26 cellular contexts compared by ENCODE assay signal in the genomic region with DNA sequence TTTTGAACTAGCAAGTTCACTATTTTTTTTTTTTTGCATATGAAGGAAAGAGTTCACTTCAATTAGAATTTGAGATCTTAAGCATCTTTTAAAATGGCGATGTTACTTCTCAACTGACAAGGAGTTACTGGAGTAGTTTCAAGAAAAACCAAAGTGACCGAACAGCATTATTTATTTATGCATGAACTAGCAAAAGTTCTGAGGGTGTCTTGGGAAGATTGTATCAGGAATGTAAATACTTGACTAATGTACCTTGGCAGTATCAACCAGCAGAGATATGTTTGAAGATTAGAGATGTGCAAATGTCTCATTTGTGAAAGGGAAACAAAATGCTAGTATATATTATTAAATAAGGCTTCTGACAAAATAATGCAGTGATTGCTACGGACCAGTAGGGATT.
"Had no signal": no experiment of that assay in that cellular context is flagged by ENCODE, and none has a peak within 500 bp of the region (broad histone marks: within the 10 kb centered on the region; RNA-seq: fewer than 3 reads in every experiment).

No MANE protein-coding gene starts in this region.

- H3K27ac ChIP-seq: ascending aorta, brain microvascular endothelial cell, coronary artery, dorsolateral prefrontal cortex, foreskin keratinocyte, gastrocnemius medialis, heart left ventricle had no signal

- H3K36me3 ChIP-seq: ascending aorta, brain microvascular endothelial cell, gastrocnemius medialis, heart left ventricle had no signal

- H3K27me3 ChIP-seq: ascending aorta, brain microvascular endothelial cell, dorsolateral prefrontal cortex, foreskin keratinocyte, gastrocnemius medialis, heart left ventricle had no signal

- H3K4me1 ChIP-seq: ascending aorta, foreskin keratinocyte, gastrocnemius medialis, heart left ventricle had no signal

- H3K9me3 ChIP-seq: ascending aorta, gastrocnemius medialis, heart left ventricle had no signal

- H3K4me3 ChIP-seq: ascending aorta, coronary artery, dorsolateral prefrontal cortex, gastrocnemius medialis, heart left ventricle had no signal

- DNase-seq: activated CD4-positive, alpha-beta memory T cell treated with anti-CD3 and anti-CD28 coated beads for 36 hours; activated CD4-positive, alpha-beta T cell treated with anti-CD3 and anti-CD28 coated beads for 36 hours; activated CD4-positive, alpha-beta T cell treated with anti-CD3 and anti-CD28 coated beads, Interleukin-2, amount 10 ng/mL, durations not matched to agents 24 days and 14 days; activated CD4-positive, CD25-positive, alpha-beta regulatory T cell; activated CD4-positive, CD25-positive, alpha-beta regulatory T cell treated with anti-CD3 and anti-CD28 coated beads, Interleukin-2, amount 50 U/mL, for 72 hours; activated CD8-positive, alpha-beta memory T cell treated with anti-CD3 and anti-CD28 coated beads, Interleukin-2, amount 10 ng/mL, durations not matched to agents 7 days and 5 days; activated CD8-positive, alpha-beta memory T cell treated with anti-CD3 and anti-CD28 coated beads, Interleukin-2, amount 50 U/mL, for 4 hours; activated CD8-positive, alpha-beta T cell treated with anti-CD3 and anti-CD28 coated beads, Interleukin-2, amount 10 ng/mL, durations not matched to agents 7 days and 5 days; activated effector memory CD4-positive, alpha-beta T cell treated with anti-CD3 and anti-CD28 coated beads, Interleukin-2, amount 50 U/mL, for 16 hours; activated naive CD4-positive, alpha-beta T cell treated with anti-CD3 and anti-CD28 coated beads for 36 hours; activated naive CD8-positive, alpha-beta T cell treated with anti-CD3 and anti-CD28 coated beads, Interleukin-2, amount 10 ng/mL, durations not matched to agents 7 days and 5 days; activated T-cell treated with anti-CD3 and anti-CD28 coated beads, Interleukin-2, amount 50 U/mL, for 1 hour; activated T-cell treated with anti-CD3 and anti-CD28 coated beads, Interleukin-2, amount 50 U/mL, for 48 hours; brain microvascular endothelial cell; dorsolateral prefrontal cortex; effector memory CD4-positive, alpha-beta T cell; endodermal cell; foreskin keratinocyte; gastrocnemius medialis; glutamatergic neuron; heart left ventricle; T-helper 1 cell; T-helper 17 cell; T1000 had no signal
